Comparison of ENCODE assay signal across 8 cellular contexts in the genomic region with DNA sequence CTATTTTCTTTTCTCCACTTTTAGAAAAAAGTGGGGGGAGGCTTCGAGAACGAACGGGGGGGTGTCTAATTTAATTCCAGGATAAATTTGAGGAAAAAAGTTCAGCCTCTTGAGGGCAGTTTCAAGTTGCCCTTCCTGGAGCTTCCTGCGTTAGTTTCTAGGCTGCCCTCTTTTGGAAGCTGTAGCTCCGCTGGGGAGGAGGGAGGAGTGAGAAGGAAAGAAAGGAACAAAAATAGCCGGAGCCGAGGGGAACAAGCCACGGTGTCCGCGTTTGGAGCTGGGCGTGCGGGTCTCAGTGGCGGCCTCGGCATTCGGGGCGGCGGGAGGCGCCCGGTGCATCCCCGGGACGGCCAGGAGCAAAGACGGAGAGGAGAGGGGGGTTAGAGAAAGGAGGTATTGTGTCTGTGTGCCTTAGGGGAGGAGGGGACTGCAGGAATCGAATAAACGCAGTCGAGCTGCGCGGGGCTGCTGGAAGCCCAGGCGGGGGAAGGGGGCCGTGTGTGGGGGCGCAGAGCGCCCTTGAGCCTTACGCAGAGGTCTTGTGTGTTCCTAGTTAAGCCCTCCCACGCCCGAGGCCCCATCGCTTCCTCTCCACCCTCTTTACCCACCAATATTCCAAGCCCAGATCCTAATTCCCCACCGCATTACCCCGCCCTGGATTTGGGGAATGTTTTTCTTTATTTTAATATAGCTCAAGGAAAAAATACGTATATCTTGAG. TPM values are rescaled to one million over a fixed set of nuclear protein-coding genes. Genes with fewer than 3 reads are reported as not detected.
DNase-seq lines count a peak whose midpoint lies in the region; ATAC-seq, FAIRE-seq and TF ChIP-seq lines count a peak whose summit lies in the region.

No MANE protein-coding gene starts in this region.

- H3K4me1 ChIP-seq in IMR-90 (ENCODE audit: control insufficient read depth, insufficient read depth, low read length) (peaks cover 6% of the 10 kb centered on the region; the same call in 1 of the 2 replicates), NT2/D1 (ENCODE audit: insufficient read depth, insufficient read length) (peaks cover 27% of the 10 kb centered on the region), skeletal muscle satellite cell (ENCODE audit: control insufficient read depth, insufficient read depth, low read length) (peaks cover 27% of the 10 kb centered on the region)

- no peak overlapping the region for H2BK20ac ChIP-seq in IMR-90 (ENCODE audit: low read depth, low read length)

- no TSS peak for BruUV-seq in IMR-90 (replicated peaks; lab: Mats Ljungman, UMichigan)

- peak overlapping the region; percentile 87 for H2BK120ac ChIP-seq in IMR-90 (ENCODE audit: low read depth, low read length)

- peak overlapping the region; percentile 97 for H3K4ac ChIP-seq in IMR-90 (ENCODE audit: low read depth, low read length)

- peak overlapping the region; percentile 99 for H4K91ac ChIP-seq in IMR-90 (ENCODE audit: insufficient read depth, low read depth, low read length)

- peak overlapping the region; percentile 97 for H4K5ac ChIP-seq in IMR-90 (ENCODE audit: low read depth, low read length)

- FAIRE-seq in bronchial epithelial cell (lab: Jason Lieb, UNC): no peak

- peak overlapping the region; percentile 78 for H2AK5ac ChIP-seq in IMR-90 (ENCODE audit: low read depth, low read length)

- H3K9ac ChIP-seq in IMR-90 (ENCODE audit: low read depth, low read length): peak overlapping the region; percentile 90
- peak overlapping the region; percentile 85 for H3K9ac ChIP-seq in NT2/D1 (ENCODE audit: insufficient read length, low read depth)
- H3K9ac ChIP-seq in skeletal muscle satellite cell (ENCODE audit: low read depth, low read length): peak overlapping the region; percentile 100

- DNase-seq in COLO829 (ENCODE audit: low spot score): peak; percentile 64
- DNase-seq in IMR-90: peak; percentile 89
- DNase-seq in NT2/D1 (ENCODE audit: low read depth, low spot score): peak; percentile 88
- DNase-seq in bronchial epithelial cell (ENCODE audit: low read depth): peak; percentile 76
- DNase-seq in iris pigment epithelial cell (ENCODE audit: low read depth): peak; percentile 90

- 1% methylated on average over 23 of the region's 38 CpGs; no CpG with 5 or more reads in 1 of the 2 experiments for WGBS in IMR-90 (ENCODE audit: extremely low coverage in 2 of 2, insufficient read length in 1 of 2), 2 experiments

- no peaks in the 10 kb centered on the region for H3K27me3 ChIP-seq in IMR-90 (ENCODE audit: control insufficient read depth, insufficient read depth, low read length)
- H3K27me3 ChIP-seq in NT2/D1 (ENCODE audit: insufficient read depth, insufficient read length): peaks cover 80% of the 10 kb centered on the region
- H3K27me3 ChIP-seq in bronchial epithelial cell (ENCODE audit: control insufficient read depth, insufficient read depth, low read length): no peaks in the 10 kb centered on the region
- no peaks in the 10 kb centered on the region for H3K27me3 ChIP-seq in skeletal muscle satellite cell (ENCODE audit: control insufficient read depth, insufficient read depth, low read length)

- peak overlapping the region; percentile 28; the same call in 1 of the 3 replicates for H2BK15ac ChIP-seq in IMR-90 (ENCODE audit: low read depth, low read length)

- H3K18ac ChIP-seq in IMR-90 (ENCODE audit: low read depth, low read length): peak overlapping the region; percentile 70

- H3K9me3 ChIP-seq in IMR-90 (ENCODE audit: control insufficient read depth, insufficient read depth, low read length): no peaks in the 10 kb centered on the region
- no peaks in the 10 kb centered on the region for H3K9me3 ChIP-seq in NT2/D1 (ENCODE audit: insufficient read depth, low read length)
- no peaks in the 10 kb centered on the region for H3K9me3 ChIP-seq in skeletal muscle satellite cell (replicated peaks; ENCODE audit: low read length)

- H4K8ac ChIP-seq in IMR-90 (ENCODE audit: low read depth in 2 of 2, low read length in 2 of 2): peak overlapping the region; percentile 95 to 97

- dilution Hi-C loops in IMR-90 (cut with HindIII; ENCODE audit: low sequenced_read_pairs, unreplicated experiment): no loop called here

- peak overlapping the region; percentile 99 for H3K14ac ChIP-seq in IMR-90 (replicated peaks; ENCODE audit: low read depth, low read length)

- peak overlapping the region; percentile 99 for H3K56ac ChIP-seq in IMR-90 (ENCODE audit: extremely low read depth, insufficient read depth, low read length)

- H2AK9ac ChIP-seq in IMR-90 (replicated peaks; ENCODE audit: low read depth, low read length, poor library complexity): peak overlapping the region; percentile 100

- H3K4me2 ChIP-seq in IMR-90 (ENCODE audit: low read depth, low read length) (peak overlapping the region; percentile 93), skeletal muscle satellite cell (ENCODE audit: low read length) (peak overlapping the region; percentile 99)

- in situ Hi-C loops in IMR-90 (cut with MboI; ENCODE audit: low sequenced_read_pairs): no loop called here

- peak overlapping the region; percentile 90 for H2BK5ac ChIP-seq in IMR-90 (ENCODE audit: low read depth, low read length, poor library complexity, severe bottlenecking)

- peaks cover 0 to 13% of the 10 kb centered on the region in 2 experiments for H3K79me1 ChIP-seq in IMR-90 (ENCODE audit: low read depth in 1 of 2, low read length in 2 of 2)

- peak overlapping the region; percentile 99 for H3K27ac ChIP-seq in IMR-90 (ENCODE audit: insufficient read depth, low read length)

- intact Hi-C loops in IMR-90 (cut with micrococcal nuclease): no loop called here

- no peak for TF ChIP-seq CTCF in IMR-90 (conservative IDR thresholded peaks at IDR 0.05; ENCODE audit: low read depth, low read length)
- no peak for TF ChIP-seq CTCF in bronchial epithelial cell (IDR thresholded peaks at IDR 0.05; ENCODE audit: insufficient read depth, low read length, severe bottlenecking)

- TF ChIP-seq POLR2A in IMR-90 (IDR thresholded peaks at IDR 0.05; ENCODE audit: low read depth, low read length): no peak; the same call in 1 of the 2 replicates

- peak overlapping the region; percentile 57; the same call in 1 of the 2 replicates for H3K23ac ChIP-seq in IMR-90 (ENCODE audit: low read depth, low read length)

- POLR2A ChIA-PET in IMR-90 (lab: Charles Lee; ENCODE audit: unreplicated experiment): interaction anchor here (0.8 kb wide), 1 partner anchor 220 kb away, joined by 13 read pairs; no protein-coding TSS in a partner anchor

- H2AFZ ChIP-seq in IMR-90 (replicated peaks; ENCODE audit: low read length, poor library complexity): peak overlapping the region; percentile 83

- peaks cover 4% of the 10 kb centered on the region for H3K9me1 ChIP-seq in IMR-90 (ENCODE audit: insufficient read depth, low read length)

- ATAC-seq in IMR-90 (ENCODE audit: low read depth): peak; percentile 4
- ATAC-seq in HG02798 (IDR thresholded peaks at IDR 0.05; ENCODE audit: poor library complexity, unreplicated experiment): no peak
- no peak for ATAC-seq in GM19328 (IDR thresholded peaks at IDR 0.05; ENCODE audit: unreplicated experiment)

- CTCF ChIA-PET in IMR-90 (lab: Yijun Ruan, JAX): no interaction called here

- H3K36me3 ChIP-seq in IMR-90 (ENCODE audit: control insufficient read depth, insufficient read depth, low read length) (peaks cover 2% of the 10 kb centered on the region; the same call in 1 of the 2 replicates), NT2/D1 (ENCODE audit: insufficient read depth, insufficient read length, low read length) (no peaks in the 10 kb centered on the region), bronchial epithelial cell (ENCODE audit: control insufficient read depth, insufficient read depth, low read length) (no peaks in the 10 kb centered on the region), skeletal muscle satellite cell (ENCODE audit: insufficient read depth, low read length) (peaks cover 2% of the 10 kb centered on the region)

- no peak for TF ChIP-seq RAD21 in IMR-90 (IDR thresholded peaks at IDR 0.05; ENCODE audit: low read length)

- H3K4me3 ChIP-seq in IMR-90 (ENCODE audit: insufficient read depth, low read depth, low read length) (peak overlapping the region; percentile 59), NT2/D1 (ENCODE audit: insufficient read length, low read depth) (peak overlapping the region; percentile 61), bronchial epithelial cell (ENCODE audit: low read depth, low read length) (peak overlapping the region; percentile 86), skeletal muscle satellite cell (ENCODE audit: low read length) (peak overlapping the region; percentile 99)

- peaks cover 12% of the 10 kb centered on the region; the same call in 1 of the 2 replicates for H4K20me1 ChIP-seq in IMR-90 (ENCODE audit: insufficient read depth, low read length)

TF ChIP-seq in IMR-90, 13 proteins besides CTCF, POLR2A, EP300 and RAD21:
- peak; percentile 92 for TF ChIP-seq MAZ (IDR thresholded peaks at IDR 0.05; ENCODE audit: borderline replicate concordance, low read depth, low read length)
- no peak for TF ChIP-seq MXI1 (IDR thresholded peaks at IDR 0.05; ENCODE audit: borderline replicate concordance, low read depth, low read length)
- no peak for TF ChIP-seq CEBPB (IDR thresholded peaks at IDR 0.05; ENCODE audit: low read depth, low read length)

RNA-seq across cellular contexts. Expression of a gene that starts 2.0 kb away (rescaled TPM):
- total RNA-seq in IMR-90 (2012; rRNA removed) (4.7 and 5.3 TPM in 2 replicates), bronchial epithelial cell (29.0 and 53.0 TPM in 2 replicates)
- polyA plus RNA-seq in IMR-90 (2012; rRNA removed): 29.6 and 37.9 TPM in 2 replicates
- polyA plus RNA-seq in IMR-90 (2012; cell fraction: cytosol; rRNA removed): 37.7 and 43.0 TPM in 2 replicates
- polyA plus RNA-seq in IMR-90 (2012; cell fraction: nucleus; rRNA removed; ENCODE audit: low replicate concordance): 64.3 and 93.3 TPM in 2 replicates
- 40.8 and 49.7 TPM in 2 replicates for total RNA-seq in skeletal muscle satellite cell (2012; rRNA removed)
